7 cellular contexts compared by ENCODE assay signal in the genomic region with DNA sequence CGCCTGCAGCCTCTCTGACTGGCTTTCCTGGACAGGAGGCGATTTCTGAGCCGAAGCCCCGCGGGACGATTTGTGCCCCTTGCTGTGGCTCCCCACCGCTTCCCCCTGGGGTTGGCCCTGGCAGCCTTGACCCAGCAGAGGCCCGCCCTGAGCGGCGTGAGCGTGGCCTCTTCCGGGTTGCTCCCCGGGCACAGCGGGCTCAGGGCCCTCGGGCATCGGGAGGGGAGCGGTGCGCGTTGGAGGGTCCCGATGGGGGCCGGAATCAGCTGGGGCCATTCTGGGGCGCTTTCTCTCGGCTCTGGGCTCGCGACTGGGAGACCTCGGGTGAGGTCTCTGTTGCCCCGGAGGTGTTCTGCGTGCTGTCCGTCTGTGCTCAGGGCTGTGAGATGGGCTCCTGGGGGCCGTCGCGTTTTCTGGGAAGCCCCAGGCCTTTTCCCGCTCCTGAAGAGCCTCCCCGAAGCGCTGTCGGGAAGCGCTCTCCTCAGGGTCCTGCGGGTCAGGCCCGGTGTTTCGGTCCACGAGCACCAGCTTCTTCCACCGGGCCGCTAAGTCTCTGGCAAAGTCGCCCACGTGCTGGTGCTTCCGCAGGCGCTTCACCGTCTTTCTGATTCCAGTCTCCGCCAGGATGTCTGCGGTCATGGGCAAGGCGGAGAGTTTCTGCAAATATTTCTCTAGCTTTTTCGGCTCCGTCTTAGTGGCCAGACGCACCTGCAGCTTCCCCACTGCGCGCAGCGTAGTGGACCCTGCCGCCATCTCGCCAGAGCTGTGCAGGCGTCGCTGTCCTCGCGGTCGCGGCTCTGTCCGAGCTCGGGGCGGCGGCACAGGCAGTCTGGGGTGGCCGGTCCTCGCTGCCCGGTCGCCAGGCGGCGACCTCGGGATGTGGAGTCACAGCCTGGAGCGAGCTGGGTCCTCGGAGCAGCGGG. TPM values are rescaled to one million over a fixed set of nuclear protein-coding genes. Genes with fewer than 3 reads are reported as not detected.
DNase-seq lines count a peak whose midpoint lies in the region; ATAC-seq and TF ChIP-seq lines count a peak whose summit lies in the region.
"Not testable (repeated sequence)": the region's sequence is repeated elsewhere in the genome, so short reads cannot be mapped to it uniquely, and the experiment has no call there.

No MANE protein-coding gene starts in this region.

- H3K9me3 ChIP-seq in body of pancreas; heart left ventricle; naive thymus-derived CD4-positive, alpha-beta T cell (ENCODE audit: control insufficient read depth in 2 of 3, low read length in 3 of 3); upper lobe of right lung: not testable (repeated sequence)

- not testable (repeated sequence) for H3K27ac Mint-ChIP-seq in naive thymus-derived CD4-positive, alpha-beta T cell

- peak; percentile 26; the same call in 2 of the 3 replicates for ATAC-seq in SK-N-SH treated with all-trans-retinoic acid at 6 μM for 48 hours
- peak; percentile 33 for ATAC-seq in body of pancreas
- ATAC-seq in heart left ventricle, result peak in 3 of 4 donors; percentile 23 to 59 (median 28)
- ATAC-seq in left lobe of liver, result peak; percentile 24
- ATAC-seq in naive thymus-derived CD4-positive, alpha-beta T cell, result peak; percentile 33
- peak; percentile 30 for ATAC-seq in sciatic nerve
- peak; percentile 52 for ATAC-seq in upper lobe of right lung

- H3K27ac ChIP-seq in body of pancreas; heart left ventricle; naive thymus-derived CD4-positive, alpha-beta T cell (ENCODE audit: low read depth, low read length); upper lobe of right lung: not testable (repeated sequence)

- not testable (repeated sequence) for H3K4me3 ChIP-seq in body of pancreas; heart left ventricle; naive thymus-derived CD4-positive, alpha-beta T cell (ENCODE audit: low read length); upper lobe of right lung

- DNase-seq in body of pancreas; heart left ventricle; left lobe of liver (ENCODE audit: low spot score); naive thymus-derived CD4-positive, alpha-beta T cell; sciatic nerve (ENCODE audit: low spot score); upper lobe of right lung: not testable (repeated sequence)

- WGBS in body of pancreas, 2 donors, result no CpG with 5 or more reads among the region's 79 CpGs
- WGBS in heart left ventricle, 4 donors, result no CpG with 5 or more reads among the region's 79 CpGs

- H3K4me1 ChIP-seq in body of pancreas; heart left ventricle; naive thymus-derived CD4-positive, alpha-beta T cell (ENCODE audit: control insufficient read depth in 2 of 2, insufficient read depth in 2 of 2, low read length in 2 of 2); upper lobe of right lung: not testable (repeated sequence)

- not testable (repeated sequence) for H3K27me3 ChIP-seq in body of pancreas; heart left ventricle; naive thymus-derived CD4-positive, alpha-beta T cell (ENCODE audit: control insufficient read depth in 2 of 2, insufficient read depth in 2 of 2, low read length in 2 of 2); upper lobe of right lung

- not testable (repeated sequence) for TF ChIP-seq POLR2A in body of pancreas (IDR thresholded peaks at IDR 0.05); heart left ventricle (IDR thresholded peaks at IDR 0.05)

- intact Hi-C loops in body of pancreas (cut with DNase I); heart left ventricle (cut with DNase I); naive thymus-derived CD4-positive, alpha-beta T cell (cut with micrococcal nuclease); sciatic nerve (cut with DNase I); upper lobe of right lung (cut with DNase I): not testable (repeated sequence)

- H3K36me3 Mint-ChIP-seq in naive thymus-derived CD4-positive, alpha-beta T cell, result not testable (repeated sequence)

- not testable (repeated sequence) for H3K4me1 Mint-ChIP-seq in naive thymus-derived CD4-positive, alpha-beta T cell

- not testable (repeated sequence) for TF ChIP-seq CTCF in body of pancreas (IDR thresholded peaks at IDR 0.05); heart left ventricle (IDR thresholded peaks at IDR 0.05); upper lobe of right lung (IDR thresholded peaks at IDR 0.05)

- POLR2A ChIA-PET in naive thymus-derived CD4-positive, alpha-beta T cell (lab: Charles Lee), result not testable (repeated sequence)

- H3K36me3 ChIP-seq in body of pancreas (replicated peaks in 1 of 2; ENCODE audit: insufficient read depth in 1 of 2, low read depth in 2 of 2); heart left ventricle; naive thymus-derived CD4-positive, alpha-beta T cell (ENCODE audit: control insufficient read depth in 2 of 3, insufficient read depth in 3 of 3, low read length in 3 of 3); upper lobe of right lung: not testable (repeated sequence)

- H3K4me3 Mint-ChIP-seq in naive thymus-derived CD4-positive, alpha-beta T cell, result not testable (repeated sequence)

- H3K9me3 Mint-ChIP-seq in naive thymus-derived CD4-positive, alpha-beta T cell, result peaks cover 0 to 19% (median 7%) of the 10 kb centered on the region in 11 donors

- CTCF ChIA-PET in naive thymus-derived CD4-positive, alpha-beta T cell (lab: Charles Lee), result not testable (repeated sequence)

- H3K27me3 Mint-ChIP-seq in naive thymus-derived CD4-positive, alpha-beta T cell, result not testable (repeated sequence)

RNA-seq across cellular contexts. Expression of a gene that starts 46.5 kb away (rescaled TPM):
- 10 to 100 TPM in 1 of 2 donors, 1 to 10 TPM in 1; 1.8 to 12.2 TPM for total RNA-seq in body of pancreas
- total RNA-seq in heart left ventricle, result 1 to 10 TPM in 8 of 9 donors, under 1 TPM in 1; 0.94 to 5.5 (median 2.0) TPM
- polyA plus RNA-seq in heart left ventricle, result 1 to 10 TPM in 1 of 2 donors, under 1 TPM in 1; 0.91 to 3.1 TPM
- 4.5 TPM for total RNA-seq in left lobe of liver
- total RNA-seq in naive thymus-derived CD4-positive, alpha-beta T cell, result 1 to 10 TPM; 1.1 to 2.8 (median 1.7) TPM
- not detected for polyA plus RNA-seq in naive thymus-derived CD4-positive, alpha-beta T cell
- total RNA-seq in sciatic nerve, result 5.6 TPM
- total RNA-seq in upper lobe of right lung, result 3.1 TPM

RNA-seq across cellular contexts. Expression of a gene that starts 46.6 kb away (rescaled TPM):
- 10 to 100 TPM; 12.5 to 15.6 TPM for total RNA-seq in body of pancreas
- 10 to 100 TPM; 14.8 to 40.7 (median 33.3) TPM for total RNA-seq in heart left ventricle
- 1 to 10 TPM; 5.4 to 7.7 TPM for polyA plus RNA-seq in heart left ventricle
- 13.7 TPM for total RNA-seq in left lobe of liver
- 10 to 100 TPM; 29.8 to 40.6 (median 36.1) TPM for total RNA-seq in naive thymus-derived CD4-positive, alpha-beta T cell
- 10 to 100 TPM; 16.3 to 20.8 TPM for polyA plus RNA-seq in naive thymus-derived CD4-positive, alpha-beta T cell
- 32.7 TPM for total RNA-seq in sciatic nerve
- total RNA-seq in upper lobe of right lung, result 38.6 TPM
